In the genomic region with DNA sequence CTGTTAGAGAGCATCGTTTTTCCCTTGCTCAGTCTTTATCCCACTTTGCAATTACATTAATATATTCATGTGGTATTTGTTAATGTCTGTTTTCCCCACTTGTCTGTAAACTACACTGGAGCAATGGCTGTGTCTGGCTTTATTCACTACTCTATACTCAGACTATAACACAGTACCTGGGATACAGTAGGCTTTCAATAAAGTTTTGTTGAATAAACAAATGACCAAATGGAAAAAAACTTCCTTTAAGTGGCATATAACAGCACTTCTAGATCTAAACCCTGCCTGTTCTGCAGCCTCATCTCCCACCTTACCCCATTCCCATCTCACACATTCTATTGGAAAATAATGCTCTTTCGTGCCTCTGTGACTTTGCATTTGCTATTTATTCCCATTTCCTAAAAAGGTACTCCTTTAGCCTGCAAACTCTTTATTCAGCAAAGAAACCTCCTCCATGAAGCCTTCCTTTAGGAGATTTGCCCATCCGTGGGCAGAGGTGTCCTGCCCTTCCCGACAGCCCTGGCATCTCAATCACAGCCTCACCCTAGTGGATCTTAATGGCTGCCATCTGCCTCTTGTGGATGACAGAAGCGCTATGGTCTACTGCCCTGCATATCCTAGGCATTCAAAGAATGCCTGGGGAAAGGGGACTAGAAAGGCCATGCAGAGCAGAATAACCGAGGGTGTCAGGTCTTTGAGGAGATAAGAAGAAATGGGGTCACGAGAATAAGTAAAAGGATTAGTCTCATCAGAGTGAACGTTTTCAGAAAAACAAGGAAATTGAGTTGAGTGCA, we compare ENCODE assay signal across 20 cellular contexts. TPM values are rescaled to one million over a fixed set of nuclear protein-coding genes. Genes with fewer than 3 reads are reported as not detected.
DNase-seq lines count a peak whose midpoint lies in the region; ATAC-seq and TF ChIP-seq lines count a peak whose summit lies in the region.
"Had no signal": no experiment of that assay in that cellular context is flagged by ENCODE, and none has a peak within 500 bp of the region (broad histone marks: within the 10 kb centered on the region; RNA-seq: fewer than 3 reads in every experiment).

No MANE protein-coding gene starts in this region.

- peak overlapping the region; percentile 46 for H3K27ac Mint-ChIP-seq in GM23338
- peak overlapping the region; percentile 31 for H3K27ac Mint-ChIP-seq in endodermal cell
- peak overlapping the region; percentile 35 to 91 (median 46) for H3K27ac Mint-ChIP-seq in nephron
- H3K27ac Mint-ChIP-seq: activated CD4-positive, alpha-beta memory T cell treated with anti-CD3 and anti-CD28 coated beads, Interleukin-2, amount 10 ng/mL, durations not matched to agents 7 days and 5 days; activated T-helper 17 cell treated with anti-CD3 and anti-CD28 coated beads, Interleukin-2, amount 50 U/mL, for 72 hours; natural killer cell had no signal

- H3K4me1 ChIP-seq in GM23338 (ENCODE audit: insufficient read depth), result peaks cover 17% of the 10 kb centered on the region
- peaks cover 23% of the 10 kb centered on the region for H3K4me1 ChIP-seq in HUES64 (ENCODE audit: insufficient read depth, low read length)
- H3K4me1 ChIP-seq in endodermal cell (ENCODE audit: control insufficient read depth, insufficient read depth, low read length), result no peaks in the 10 kb centered on the region
- H3K4me1 ChIP-seq: ascending aorta, BLaER1, left lung, testis had no signal

- TF ChIP-seq CTCF in GM23338 (conservative IDR thresholded peaks at IDR 0.05; ENCODE audit: low read depth in 2 of 2) (no peak), endodermal cell (conservative IDR thresholded peaks at IDR 0.05) (no peak), nephron (IDR thresholded peaks at IDR 0.05; ENCODE audit: unreplicated experiment in 3 of 3) (no peak)

- 68% methylated on average over 7 of the region's 8 CpGs for WGBS in HUES64
- WGBS in endodermal cell (ENCODE audit: insufficient coverage in 1 of 2, insufficient read length in 1 of 2), 2 experiments, result 56 to 71% methylated on average over 6 to 7 of the region's 8 CpGs

- H3K9me3 ChIP-seq in HUES64 (ENCODE audit: insufficient read depth, low read depth, low read length) (no peaks in the 10 kb centered on the region), endodermal cell (ENCODE audit: control insufficient read depth, low read length) (no peaks in the 10 kb centered on the region)
- H3K9me3 ChIP-seq: ascending aorta, left lung, testis had no signal

- no peak overlapping the region for H2AFZ ChIP-seq in GM23338

- no peaks in the 10 kb centered on the region for H3K9me2 ChIP-seq in GM23338 (ENCODE audit: insufficient read depth)

- H3K27me3 Mint-ChIP-seq in GM23338 (ENCODE audit: insufficient read depth, low read depth, poor library complexity), result peaks cover 2% of the 10 kb centered on the region
- no peaks in the 10 kb centered on the region for H3K27me3 Mint-ChIP-seq in endodermal cell (ENCODE audit: insufficient read depth)
- H3K27me3 Mint-ChIP-seq in nephron (ENCODE audit: low read depth), result no peaks in the 10 kb centered on the region
- H3K27me3 Mint-ChIP-seq: activated CD4-positive, alpha-beta memory T cell treated with anti-CD3 and anti-CD28 coated beads, Interleukin-2, amount 10 ng/mL, durations not matched to agents 7 days and 5 days; activated T-helper 17 cell treated with anti-CD3 and anti-CD28 coated beads, Interleukin-2, amount 50 U/mL, for 72 hours had no signal

- H3K9me3 Mint-ChIP-seq in GM23338 (no peaks in the 10 kb centered on the region), endodermal cell (no peaks in the 10 kb centered on the region), nephron (no peaks in the 10 kb centered on the region)
- H3K9me3 Mint-ChIP-seq: activated CD4-positive, alpha-beta memory T cell treated with anti-CD3 and anti-CD28 coated beads, Interleukin-2, amount 10 ng/mL, durations not matched to agents 7 days and 5 days; activated T-helper 17 cell treated with anti-CD3 and anti-CD28 coated beads, Interleukin-2, amount 50 U/mL, for 72 hours; natural killer cell had no signal

- H3F3A ChIP-seq in GM23338 (replicated peaks; ENCODE audit: low read depth), result no peaks in the 10 kb centered on the region

- H3K9ac ChIP-seq in HUES64 (ENCODE audit: low read depth, low read length) (no peak overlapping the region), endodermal cell (ENCODE audit: extremely low read depth, low read length, poor library complexity, severe bottlenecking) (no peak overlapping the region)
- H3K9ac ChIP-seq: BLaER1 had no signal

- ATAC-seq in GM23338, result peak; percentile 97
- no peak for ATAC-seq in HG03378 (IDR thresholded peaks at IDR 0.05; ENCODE audit: unreplicated experiment)
- ATAC-seq: activated T-helper 17 cell treated with anti-CD3 and anti-CD28 coated beads, Interleukin-2, amount 50 U/mL, for 72 hours; esophagus mucosa; left lung; natural killer cell had no signal

- H3K4me2 ChIP-seq in GM23338, result no peak overlapping the region
- H3K4me2 ChIP-seq: BLaER1 had no signal

- H3K36me3 ChIP-seq in GM23338 (ENCODE audit: insufficient read depth) (no peaks in the 10 kb centered on the region), HUES64 (ENCODE audit: insufficient read depth, low read length) (no peaks in the 10 kb centered on the region), endodermal cell (ENCODE audit: control insufficient read depth, insufficient read depth, low read length) (no peaks in the 10 kb centered on the region)
- H3K36me3 ChIP-seq: ascending aorta, BLaER1, left lung had no signal

- H3K4me3 Mint-ChIP-seq in GM23338, result no peak overlapping the region
- H3K4me3 Mint-ChIP-seq in endodermal cell, result no peak overlapping the region
- H3K4me3 Mint-ChIP-seq in nephron, result no peak overlapping the region
- H3K4me3 Mint-ChIP-seq: activated CD4-positive, alpha-beta memory T cell treated with anti-CD3 and anti-CD28 coated beads, Interleukin-2, amount 10 ng/mL, durations not matched to agents 7 days and 5 days; activated T-helper 17 cell treated with anti-CD3 and anti-CD28 coated beads, Interleukin-2, amount 50 U/mL, for 72 hours; natural killer cell had no signal

- no peak overlapping the region for H3K4me3 ChIP-seq in GM23338
- H3K4me3 ChIP-seq in HUES64 (ENCODE audit: low read length), result no peak overlapping the region
- H3K4me3 ChIP-seq in endodermal cell (ENCODE audit: low read length), result no peak overlapping the region
- H3K4me3 ChIP-seq: ascending aorta, BLaER1, left lung, testis had no signal

- DNase-seq in GM23338 (ENCODE audit: low spot score), result peak; percentile 74
- DNase-seq in endodermal cell, result peak; percentile 73
- DNase-seq in SKM-1 (lab: John Stamatoyannopoulos, UW; ENCODE audit: unreplicated experiment), result no peak
- no peak for DNase-seq in HuH-7 (ENCODE audit: low spot score)
- DNase-seq: activated CD4-positive, alpha-beta memory T cell treated with anti-CD3 and anti-CD28 coated beads, Interleukin-2, amount 10 ng/mL, durations not matched to agents 7 days and 5 days; cortex of kidney; DMS53; left lung; natural killer cell; NCI-H187; NCI-H510A; stimulated activated CD4-positive, alpha-beta T cell treated with anti-CD3 and anti-CD28 coated beads, Interleukin-1b, Interleukin-23, amount 100 ng/mL, for 48 hours; testis had no signal

- no peaks in the 10 kb centered on the region for H3K27me3 ChIP-seq in GM23338 (ENCODE audit: insufficient read depth)
- no peaks in the 10 kb centered on the region for H3K27me3 ChIP-seq in HUES64 (ENCODE audit: insufficient read depth, low read length)
- H3K27me3 ChIP-seq in endodermal cell (ENCODE audit: control insufficient read depth, insufficient read depth, low read length, poor library complexity, severe bottlenecking), result no peaks in the 10 kb centered on the region
- H3K27me3 ChIP-seq: ascending aorta, BLaER1, left lung, testis had no signal

- H3K79me2 ChIP-seq in GM23338 (replicated peaks; ENCODE audit: insufficient read depth), result no peaks in the 10 kb centered on the region

- no peaks in the 10 kb centered on the region for H4K20me1 ChIP-seq in GM23338 (replicated peaks; ENCODE audit: insufficient read depth)
- H4K20me1 ChIP-seq: BLaER1 had no signal

- H3K27ac ChIP-seq in GM23338 (ENCODE audit: low read depth), result 0 out of 2 replicates have a peak overlapping the region, but pooled peaks have one; percentile 4
- H3K27ac ChIP-seq in HUES64 (ENCODE audit: low read depth, low read length), result peak overlapping the region; percentile 39; the same call in 1 of the 2 replicates
- H3K27ac ChIP-seq in endodermal cell (ENCODE audit: low read depth, low read length), result no peak overlapping the region
- H3K27ac ChIP-seq: ascending aorta, BLaER1, left lung, testis had no signal

- H3K4me1 Mint-ChIP-seq in GM23338 (peaks cover 17% of the 10 kb centered on the region), endodermal cell (peaks cover 8% of the 10 kb centered on the region), nephron (peaks cover 6% of the 10 kb centered on the region)

- H3K36me3 Mint-ChIP-seq in GM23338 (ENCODE audit: low read depth), result peaks cover 3% of the 10 kb centered on the region; the same call in 1 of the 3 replicates
- H3K36me3 Mint-ChIP-seq in endodermal cell (ENCODE audit: low read depth), result peaks cover 9% of the 10 kb centered on the region
- H3K36me3 Mint-ChIP-seq in nephron (ENCODE audit: low read depth), result peaks cover 16% of the 10 kb centered on the region
- H3K36me3 Mint-ChIP-seq: natural killer cell had no signal

TF ChIP-seq in GM23338, 12 proteins besides CTCF, POLR2A, EP300 and RAD21 (continues in another document):
- TF ChIP-seq EZH2 (IDR thresholded peaks at IDR 0.05; ENCODE audit: low read depth, unreplicated experiment) (no peak), ETS1 (IDR thresholded peaks at IDR 0.05) (no peak), ZNF114 (CRISPR knock-in tag; IDR thresholded peaks at IDR 0.05) (no peak), POLR2AphosphoS5 (IDR thresholded peaks at IDR 0.05; ENCODE audit: low read depth) (no peak), STAT1 (IDR thresholded peaks at IDR 0.05; ENCODE audit: unreplicated experiment) (no peak), ZNF331 (CRISPR knock-in tag; IDR thresholded peaks at IDR 0.05; ENCODE audit: low read depth) (no peak), JUNB (IDR thresholded peaks at IDR 0.05; ENCODE audit: unreplicated experiment) (no peak)

RNA-seq across cellular contexts. Expression of gene SPOCK2, which starts 57.5 kb away (rescaled TPM):
- total RNA-seq in GM23338 (2014; rRNA removed; shearing (Covaris generic)), result 2.6 and 3.6 TPM in 2 replicates
- 1.2 and 1.3 TPM in 2 replicates for polyA plus RNA-seq in GM23338 (2016; fragmentation: Nextera tagmentation; extraction: Ambion mirVana)
- polyA plus RNA-seq in HUES64 (2013, experiment 1 of 2), result 0.60 TPM
- polyA plus RNA-seq in HUES64 (2013, experiment 2 of 2), result 1.2 TPM
- total RNA-seq in endodermal cell, result 1 to 10 TPM; 1.6 to 3.7 TPM
- 2.2 TPM for polyA plus RNA-seq in endodermal cell (2013, experiment 1 of 2)
- polyA plus RNA-seq in endodermal cell (2013, experiment 2 of 2), result 3.2 TPM

Comparison
In these comparisons a context has a peak if more than half of its experiments do, and no peak if none do; other contexts are left out.
1. DNase-seq: peak in GM23338 (single experiment) and endodermal cell (single experiment); none in SKM-1 (single experiment) and HuH-7 (single experiment).
2. Peak in every context shown above with its lines, with median percentiles within 50 percentile points of each other: H3K27ac Mint-ChIP-seq.